Comparison of ENCODE assay signal across 24 cellular contexts in genomic region chr14:94292872-94293577, GRCh38. TPM values are rescaled to one million over a fixed set of nuclear protein-coding genes. Genes with fewer than 3 reads are reported as not detected.
"Had no signal": no experiment of that assay in that cellular context is flagged by ENCODE, and none has a peak within 500 bp of the region (broad histone marks: within the 10 kb centered on the region; RNA-seq: fewer than 3 reads in every experiment).

Gene SERPINA10, minus strand, starts transcription at chr14:94293268. Its CDS starts 2,675 bp downstream, at chr14:94290593.

- H3K4me3 ChIP-seq: ascending aorta, gastroesophageal sphincter, heart left ventricle, tibial nerve, vagina had no signal

- H3K4me1 Mint-ChIP-seq: activated naive CD4-positive, alpha-beta T cell treated with anti-CD3 and anti-CD28 coated beads, Interleukin-2, amount 50 U/mL, for 24 hours; nephron progenitor cell; T-cell had no signal

- H3K4me1 ChIP-seq: ascending aorta, gastroesophageal sphincter, heart left ventricle, tibial nerve, vagina had no signal

- H3K27me3 ChIP-seq: ascending aorta, gastroesophageal sphincter, tibial nerve, vagina had no signal

- H3K9me3 Mint-ChIP-seq: activated naive CD4-positive, alpha-beta T cell treated with anti-CD3 and anti-CD28 coated beads, Interleukin-2, amount 50 U/mL, for 24 hours; nephron progenitor cell; T-cell had no signal

- H3K36me3 Mint-ChIP-seq: activated naive CD4-positive, alpha-beta T cell treated with anti-CD3 and anti-CD28 coated beads, Interleukin-2, amount 50 U/mL, for 24 hours; T-cell had no signal

- H3K4me3 Mint-ChIP-seq: activated naive CD4-positive, alpha-beta T cell treated with anti-CD3 and anti-CD28 coated beads, Interleukin-2, amount 50 U/mL, for 24 hours; activated T-cell treated with anti-CD3 and anti-CD28 coated beads, Interleukin-2, amount 50 U/mL, for 72 hours; nephron progenitor cell; stimulated activated naive CD8-positive, alpha-beta T cell treated with anti-CD3 and anti-CD28 coated beads, Interleukin-15, Interleukin-2, amounts not matched to agents 100 ng/mL and 50 ng/mL, for 24 hours; T-cell had no signal

- H3K27ac Mint-ChIP-seq: activated naive CD4-positive, alpha-beta T cell treated with anti-CD3 and anti-CD28 coated beads, Interleukin-2, amount 50 U/mL, for 24 hours; activated T-cell treated with anti-CD3 and anti-CD28 coated beads, Interleukin-2, amount 50 U/mL, for 72 hours; nephron progenitor cell; stimulated activated naive CD8-positive, alpha-beta T cell treated with anti-CD3 and anti-CD28 coated beads, Interleukin-15, Interleukin-2, amounts not matched to agents 100 ng/mL and 50 ng/mL, for 24 hours; T-cell had no signal

- H3K9me3 ChIP-seq: ascending aorta, gastroesophageal sphincter, heart left ventricle, vagina had no signal

- ATAC-seq: activated CD4-positive, CD25-positive, alpha-beta regulatory T cell treated with anti-CD3 and anti-CD28 coated beads, Interleukin-2, amount 50 U/mL, for 24 hours; esophagus mucosa; gastroesophageal sphincter; T-cell had no signal

- DNase-seq: activated CD8-positive, alpha-beta memory T cell treated with anti-CD3 and anti-CD28 coated beads for 24 hours; activated CD8-positive, alpha-beta memory T cell treated with anti-CD3 and anti-CD28 coated beads, Interleukin-2, amount 50 U/mL, for 48 hours; activated effector memory CD4-positive, alpha-beta T cell treated with anti-CD3 and anti-CD28 coated beads, Interleukin-2, amount 50 U/mL, for 16 hours; activated T-cell treated with anti-CD3 and anti-CD28 coated beads, Interleukin-2, amount 50 U/mL, for 72 hours; cerebellar nuclear complex; effector CD4-positive, alpha-beta T cell; heart left ventricle; midbrain; nephron progenitor cell; nucleus accumbens; posterior cingulate gyrus; retina; stimulated activated CD4-positive, alpha-beta T cell treated with anti-CD3 and anti-CD28 coated beads, Interleukin-2, amount 100 ng/mL, for 24 hours; T-cell had no signal

- H3K27ac ChIP-seq: ascending aorta, gastroesophageal sphincter, heart left ventricle, tibial nerve, vagina had no signal

- H3K36me3 ChIP-seq: ascending aorta, gastroesophageal sphincter, heart left ventricle, tibial nerve, vagina had no signal

RNA-seq across cellular contexts. Expression of gene SERPINA10, which starts in this region (rescaled TPM):
- total RNA-seq: activated T-cell treated with anti-CD3 and anti-CD28 coated beads, Interleukin-2, amount 50 U/mL, for 72 hours; ascending aorta; esophagus mucosa; gastroesophageal sphincter; heart left ventricle; lung microvascular endothelial cell; myocyte; tibial nerve; vagina had no signal
- polyA plus RNA-seq: heart left ventricle had no signal
